Comparison of ENCODE assay signal across 9 cellular contexts in genomic region chr14:35374273-35374681, GRCh38. TPM values are rescaled to one million over a fixed set of nuclear protein-coding genes. Genes with fewer than 3 reads are reported as not detected.
DNase-seq lines count a peak whose midpoint lies in the region; ATAC-seq and TF ChIP-seq lines count a peak whose summit lies in the region.
"Had no signal": no experiment of that assay in that cellular context is flagged by ENCODE, and none has a peak within 500 bp of the region (broad histone marks: within the 10 kb centered on the region; RNA-seq: fewer than 3 reads in every experiment).

No MANE protein-coding gene starts in this region.

- DNase-seq in COLO829 (ENCODE audit: low spot score) (peak; percentile 23), NCI-H460 (ENCODE audit: extremely low read depth, low read depth) (peak; percentile 98), osteocyte (ENCODE audit: extremely low spot score, unreplicated experiment) (no peak), NAMALWA (ENCODE audit: low spot score) (no peak), G401 (ENCODE audit: low spot score) (no peak), NCI-H1436 treated with DMSO at 0.1 percent for 48 hours (lab: John Stamatoyannopoulos, UW) (no peak), occipital lobe (lab: John Stamatoyannopoulos, UW) (no peak)
- DNase-seq: stimulated activated CD4-positive, alpha-beta T cell treated with anti-CD3 and anti-CD28 coated beads, Interleukin-4, amount 100 ng/mL, for 4 hours had no signal

- in situ Hi-C loops in G401 (cut with HindIII; ENCODE audit: low sequenced_read_pairs) = no loop called here

- peak; percentile 51 for ATAC-seq in esophagus mucosa

- H3K27ac Mint-ChIP-seq in osteocyte (ENCODE audit: unreplicated experiment) = peak overlapping the region; percentile 82

- H3K27me3 Mint-ChIP-seq in osteocyte (ENCODE audit: unreplicated experiment) = no peaks in the 10 kb centered on the region

- H3K4me3 Mint-ChIP-seq in osteocyte (ENCODE audit: unreplicated experiment) = no peak overlapping the region

- H3K36me3 Mint-ChIP-seq in osteocyte (ENCODE audit: unreplicated experiment) = no peaks in the 10 kb centered on the region

- peaks cover 4% of the 10 kb centered on the region for H3K9me3 Mint-ChIP-seq in osteocyte (ENCODE audit: unreplicated experiment)

- peaks cover 39% of the 10 kb centered on the region for H3K4me1 Mint-ChIP-seq in osteocyte (ENCODE audit: unreplicated experiment)

- TF ChIP-seq CTCF in osteocyte (IDR thresholded peaks at IDR 0.05) = no peak

RNA-seq across cellular contexts. Expression of gene NFKBIA, which starts 30.3 kb away (rescaled TPM):
- total RNA-seq in NCI-H460 (2014; rRNA removed; shearing (Covaris generic)) = 63.3 and 66.4 TPM in 2 replicates
- polyA plus RNA-seq in NCI-H460 (2014; cell fraction: nucleus; rRNA removed) = 230 and 273 TPM in 2 replicates
- total RNA-seq in esophagus mucosa (119 TPM), osteocyte (57.2 and 58.9 TPM in 2 replicates), occipital lobe (46.9 TPM)
- total RNA-seq in G401 (2014; rRNA removed; shearing (Covaris generic)) = 98.1 and 101 TPM in 2 replicates

Comparison
In these comparisons a context has a peak if more than half of its experiments do, and no peak if none do; other contexts are left out.
1. DNase-seq: peak in COLO829 (single experiment) and NCI-H460 (single experiment); none in osteocyte (single experiment), NAMALWA (single experiment), G401 (single experiment), NCI-H1436 treated with DMSO at 0.1 percent for 48 hours (single experiment) and occipital lobe (single experiment).